Comparison of ENCODE assay signal across 22 cellular contexts in the genomic region with DNA sequence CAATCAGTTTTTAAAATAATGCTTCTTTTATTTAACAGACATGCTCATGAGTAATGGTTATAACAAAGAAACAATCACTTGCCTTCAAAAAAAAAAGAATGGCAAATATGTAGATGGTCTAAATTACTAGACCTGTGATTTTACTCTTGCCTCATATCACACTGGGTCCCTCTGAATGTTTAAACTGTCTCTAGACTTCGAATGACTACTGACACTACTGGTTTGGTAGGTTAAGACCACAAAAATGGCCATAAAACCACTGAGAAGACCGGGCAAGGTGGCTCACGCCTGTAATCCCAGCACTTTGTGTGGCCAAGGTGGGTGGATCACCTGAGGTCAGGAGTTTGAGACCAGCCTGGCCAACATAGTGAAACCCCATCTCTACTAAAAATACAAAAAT. TPM values are rescaled to one million over a fixed set of nuclear protein-coding genes. Genes with fewer than 3 reads are reported as not detected.
"Had no signal": no experiment of that assay in that cellular context is flagged by ENCODE, and none has a peak within 500 bp of the region (broad histone marks: within the 10 kb centered on the region; RNA-seq: fewer than 3 reads in every experiment).

No MANE protein-coding gene starts in this region.

- DNase-seq: activated CD4-positive, alpha-beta T cell treated with anti-CD3 and anti-CD28 coated beads, Interleukin-2, amount 10 ng/mL, durations not matched to agents 24 days and 14 days; activated CD8-positive, alpha-beta memory T cell treated with anti-CD3 and anti-CD28 coated beads, Interleukin-2, amount 50 U/mL, for 4 hours; activated gamma-delta T cell; activated T-cell treated with anti-CD3 and anti-CD28 coated beads, Interleukin-2, amount 50 U/mL, for 48 hours; caudate nucleus; dorsolateral prefrontal cortex; foreskin keratinocyte; midbrain; stimulated activated CD4-positive, alpha-beta T cell treated with anti-CD3 and anti-CD28 coated beads, Interleukin-15, amount 100 ng/mL, for 24 hours; stimulated activated CD4-positive, alpha-beta T cell treated with anti-CD3 and anti-CD28 coated beads, Interleukin-2, amount 100 ng/mL, for 48 hours; T-helper 1 cell; T1000; testis; upper lobe of left lung had no signal

- H3K4me2 ChIP-seq: hepatocyte had no signal

- H3K27me3 ChIP-seq: dorsolateral prefrontal cortex, foreskin keratinocyte, hepatocyte, right atrium auricular region, testis, upper lobe of left lung had no signal

- H3K36me3 Mint-ChIP-seq: activated naive CD8-positive, alpha-beta T cell; brain had no signal

- H2AFZ ChIP-seq: hepatocyte had no signal

- H3K9me3 ChIP-seq: prostate gland, right atrium auricular region, testis, upper lobe of left lung had no signal

- H3K27ac ChIP-seq: dorsolateral prefrontal cortex, foreskin keratinocyte, prostate gland, right atrium auricular region, skin epidermis, testis, upper lobe of left lung had no signal

- H3K27me3 Mint-ChIP-seq: activated CD4-positive, alpha-beta T cell treated with anti-CD3 and anti-CD28 coated beads, Interleukin-2, amount 10 ng/mL, durations not matched to agents 24 days and 14 days; activated naive CD8-positive, alpha-beta T cell had no signal

- ATAC-seq: foreskin keratinocyte, SK-N-SH treated with all-trans-retinoic acid at 6 μM for 48 hours had no signal

- H3K36me3 ChIP-seq: prostate gland, right atrium auricular region, upper lobe of left lung had no signal

- H3K9me3 Mint-ChIP-seq: activated CD4-positive, alpha-beta T cell treated with anti-CD3 and anti-CD28 coated beads, Interleukin-2, amount 10 ng/mL, durations not matched to agents 24 days and 14 days; brain; nephron had no signal

- H3K4me3 ChIP-seq: dorsolateral prefrontal cortex, hepatocyte, prostate gland, right atrium auricular region, skin epidermis, testis, upper lobe of left lung had no signal

- H3K27ac Mint-ChIP-seq: activated CD4-positive, alpha-beta T cell treated with anti-CD3 and anti-CD28 coated beads, Interleukin-2, amount 10 ng/mL, durations not matched to agents 24 days and 14 days; activated naive CD8-positive, alpha-beta T cell had no signal

- H3K4me3 Mint-ChIP-seq: activated CD4-positive, alpha-beta T cell treated with anti-CD3 and anti-CD28 coated beads, Interleukin-2, amount 10 ng/mL, durations not matched to agents 24 days and 14 days; activated naive CD8-positive, alpha-beta T cell had no signal

- H3K4me1 ChIP-seq: foreskin keratinocyte, prostate gland had no signal

RNA-seq across cellular contexts. Expression of a gene that starts 5.8 kb away (rescaled TPM):
- total RNA-seq: right atrium auricular region had no signal
- polyA plus RNA-seq: foreskin keratinocyte had no signal
